In genomic region chr19:48726573-48726972, GRCh38 we compare ENCODE assay signal across 12 cellular contexts. TPM values are rescaled to one million over a fixed set of nuclear protein-coding genes. Genes with fewer than 3 reads are reported as not detected.
A peak's percentile ranks its signal among the peaks of the same experiment; 100 is the strongest.
DNase-seq lines count a peak whose midpoint lies in the region; ATAC-seq and TF ChIP-seq lines count a peak whose summit lies in the region.
"Had no signal": no experiment of that assay in that cellular context is flagged by ENCODE, and none has a peak within 500 bp of the region (broad histone marks: within the 10 kb centered on the region; RNA-seq: fewer than 3 reads in every experiment).

No MANE protein-coding gene starts in this region.

- H3K27me3 ChIP-seq in suprapubic skin: no peaks in the 10 kb centered on the region
- H3K27me3 ChIP-seq: testis had no signal

- no peaks in the 10 kb centered on the region for H3K9me3 ChIP-seq in suprapubic skin
- H3K9me3 ChIP-seq: testis had no signal

- CTCF ChIA-PET in activated naive CD4-positive, alpha-beta T cell treated with anti-CD3 and anti-CD28 coated beads for 36 hours (lab: Charles Lee): interaction anchor here (1.1 kb wide), 1 partner anchor 12 kb away, joined by 6 read pairs; no protein-coding TSS in a partner anchor

- no peaks in the 10 kb centered on the region for H3K36me3 ChIP-seq in suprapubic skin

- intact Hi-C loops in activated naive CD4-positive, alpha-beta T cell treated with anti-CD3 and anti-CD28 coated beads for 36 hours (cut with micrococcal nuclease): no loop called here

- TF ChIP-seq EP300 in suprapubic skin (IDR thresholded peaks at IDR 0.05): no peak

- no peak for ATAC-seq in GM18858 (IDR thresholded peaks at IDR 0.05; ENCODE audit: unreplicated experiment)
- ATAC-seq: Panc1 had no signal

- DNase-seq in activated naive CD4-positive, alpha-beta T cell treated with anti-CD3 and anti-CD28 coated beads for 36 hours: peak; percentile 48
- DNase-seq in activated naive CD4-positive, alpha-beta T cell (lab: John Stamatoyannopoulos, UW): no peak
- peak; percentile 49 for DNase-seq in SKM-1 (lab: John Stamatoyannopoulos, UW; ENCODE audit: unreplicated experiment)
- DNase-seq in glomerular endothelial cell (ENCODE audit: extremely low read depth, low read depth, low spot score): peak; percentile 56
- DNase-seq in suprapubic skin (ENCODE audit: low spot score in 2 of 2): no peak
- no peak for DNase-seq in SHP77 (lab: John Stamatoyannopoulos, UW)
- DNase-seq in stimulated activated CD4-positive, alpha-beta T cell treated with anti-CD3 and anti-CD28 coated beads, Interleukin-15, amount 100 ng/mL, for 24 hours: no peak
- DNase-seq: activated CD8-positive, alpha-beta memory T cell treated with anti-CD3 and anti-CD28 coated beads, Interleukin-2, amount 50 U/mL, for 4 hours; stimulated activated CD4-positive, alpha-beta T cell treated with anti-CD3 and anti-CD28 coated beads, Interleukin-12 subunit alpha, Interleukin-12 subunit beta, amount 100 ng/mL, for 4 hours; testis had no signal

- no peak overlapping the region for H3K4me3 ChIP-seq in suprapubic skin
- H3K4me3 ChIP-seq: testis had no signal

- TF ChIP-seq CTCF in suprapubic skin (IDR thresholded peaks at IDR 0.05): no peak

- TF ChIP-seq POLR2A in suprapubic skin (IDR thresholded peaks at IDR 0.05): no peak

- peak overlapping the region; percentile 80 for H3K27ac Mint-ChIP-seq in activated naive CD4-positive, alpha-beta T cell treated with anti-CD3 and anti-CD28 coated beads for 36 hours

- no peak overlapping the region for H3K4me3 Mint-ChIP-seq in activated naive CD4-positive, alpha-beta T cell treated with anti-CD3 and anti-CD28 coated beads for 36 hours

- no peaks in the 10 kb centered on the region for H3K27me3 Mint-ChIP-seq in activated naive CD4-positive, alpha-beta T cell treated with anti-CD3 and anti-CD28 coated beads for 36 hours (ENCODE audit: low read depth)

- peaks cover 18% of the 10 kb centered on the region for H3K36me3 Mint-ChIP-seq in activated naive CD4-positive, alpha-beta T cell treated with anti-CD3 and anti-CD28 coated beads for 36 hours (ENCODE audit: low read depth)

- WGBS in suprapubic skin: 65% methylated on average over 2 of the region's 2 CpGs

- H3K9me3 Mint-ChIP-seq in activated naive CD4-positive, alpha-beta T cell treated with anti-CD3 and anti-CD28 coated beads for 36 hours: peaks cover 11% of the 10 kb centered on the region

- peaks cover 21% of the 10 kb centered on the region for H3K4me1 Mint-ChIP-seq in activated naive CD4-positive, alpha-beta T cell treated with anti-CD3 and anti-CD28 coated beads for 36 hours (ENCODE audit: low read depth)

- peaks cover 12% of the 10 kb centered on the region for H3K4me1 ChIP-seq in suprapubic skin

- H3K27ac ChIP-seq in suprapubic skin: peak overlapping the region; percentile 15

RNA-seq across cellular contexts. Expression of gene MAMSTR, which starts 7.0 kb away (rescaled TPM):
- total RNA-seq in activated naive CD4-positive, alpha-beta T cell treated with anti-CD3 and anti-CD28 coated beads for 36 hours: under 1 TPM; 0.44 to 0.57 TPM
- total RNA-seq in glomerular endothelial cell: 0.29 and 1.6 TPM in 2 replicates
- 1 to 10 TPM in 3 of 4 donors, under 1 TPM in 1; 0.57 to 1.6 (median 1.5) TPM for total RNA-seq in suprapubic skin

RNA-seq across cellular contexts. Expression of gene RASIP1, which starts 13.8 kb away (rescaled TPM):
- under 1 TPM in 1 of 2 experiments, not detected in 1; 0.17 TPM for total RNA-seq in activated naive CD4-positive, alpha-beta T cell treated with anti-CD3 and anti-CD28 coated beads for 36 hours
- total RNA-seq in glomerular endothelial cell: 153 and 158 TPM in 2 replicates
- 10 to 100 TPM in 1 of 4 donors, 1 to 10 TPM in 3; 5.1 to 16.1 (median 6.5) TPM for total RNA-seq in suprapubic skin

RNA-seq across cellular contexts. Expression of gene IZUMO1, which starts 20.1 kb away (rescaled TPM):
- total RNA-seq in activated naive CD4-positive, alpha-beta T cell treated with anti-CD3 and anti-CD28 coated beads for 36 hours: not detected
- not detected in 2 replicates for total RNA-seq in glomerular endothelial cell
- total RNA-seq in suprapubic skin: under 1 TPM in 2 of 4 donors, not detected in 2; 0.40 to 0.45 TPM

RNA-seq across cellular contexts. Expression of gene FUT1, which starts 25.9 kb away (rescaled TPM):
- total RNA-seq in activated naive CD4-positive, alpha-beta T cell treated with anti-CD3 and anti-CD28 coated beads for 36 hours: under 1 TPM; 0.07 to 0.12 TPM
- 6.1 and 6.4 TPM in 2 replicates for total RNA-seq in glomerular endothelial cell
- total RNA-seq in suprapubic skin: 1 to 10 TPM; 1.2 to 3.9 (median 2.6) TPM

RNA-seq across cellular contexts. Expression of gene FGF21, which starts 28.8 kb away (rescaled TPM):
- not detected for total RNA-seq in activated naive CD4-positive, alpha-beta T cell treated with anti-CD3 and anti-CD28 coated beads for 36 hours
- total RNA-seq in glomerular endothelial cell (not detected in 2 replicates), suprapubic skin (not detected)
- total RNA-seq: testis had no signal

Comparison
In these comparisons a context has a peak if more than half of its experiments do, and no peak if none do; other contexts are left out.
1. DNase-seq: peak in activated naive CD4-positive, alpha-beta T cell treated with anti-CD3 and anti-CD28 coated beads for 36 hours (single experiment), SKM-1 (single experiment) and glomerular endothelial cell (single experiment); none in activated naive CD4-positive, alpha-beta T cell (0 of 4), suprapubic skin (0 of 2), SHP77 (0 of 2) and stimulated activated CD4-positive, alpha-beta T cell treated with anti-CD3 and anti-CD28 coated beads, Interleukin-15, amount 100 ng/mL, for 24 hours (single experiment).